8 cellular contexts compared by ENCODE assay signal in the genomic region with DNA sequence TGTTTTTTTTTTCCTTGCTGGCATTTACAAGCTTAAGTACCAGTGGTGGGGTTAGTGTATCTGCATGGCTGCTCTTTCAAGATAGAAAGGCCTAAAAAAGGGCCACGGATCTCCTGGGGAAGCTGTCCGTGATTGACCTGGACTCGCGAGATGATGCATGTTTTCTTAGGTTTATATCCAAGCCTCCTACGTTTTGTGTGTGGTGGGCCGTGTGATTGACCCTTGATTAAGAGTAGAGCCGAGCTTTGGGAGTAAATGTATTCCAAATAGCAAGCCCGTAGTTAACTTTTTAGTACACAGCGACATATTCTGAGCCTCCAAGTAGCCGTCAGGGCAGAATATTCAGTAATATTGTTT. TPM values are rescaled to one million over a fixed set of nuclear protein-coding genes. Genes with fewer than 3 reads are reported as not detected.
A peak's percentile ranks its signal among the peaks of the same experiment; 100 is the strongest.
DNase-seq lines count a peak whose midpoint lies in the region; TF ChIP-seq lines count a peak whose summit lies in the region.
"Not testable (repeated sequence)": the region's sequence is repeated elsewhere in the genome, so short reads cannot be mapped to it uniquely, and the experiment has no call there.

No MANE protein-coding gene starts in this region.

- dilution Hi-C loops in mammary epithelial cell (cut with HindIII; ENCODE audit: low sequenced_read_pairs): not testable (repeated sequence)

- not testable (repeated sequence) for H3K4me1 ChIP-seq in HAP-1; HUES64 (ENCODE audit: insufficient read depth, low read length); mammary epithelial cell (ENCODE audit: insufficient read depth, low read length); hepatocyte (ENCODE audit: insufficient read depth); thyroid gland

- BruUV-seq in mammary epithelial cell (replicated peaks; lab: Mats Ljungman, UMichigan): TSS peak; percentile 59

- H3K79me2 ChIP-seq in mammary epithelial cell (ENCODE audit: insufficient read depth, low read length) (peaks cover 74% of the 10 kb centered on the region), hepatocyte (peaks cover 64% of the 10 kb centered on the region)

- not testable (repeated sequence) for H3K27me3 ChIP-seq in HAP-1 (ENCODE audit: low read depth); HUES64 (ENCODE audit: insufficient read depth, low read length); mammary epithelial cell (ENCODE audit: insufficient read depth, low read length); hepatocyte; thyroid gland

- not testable (repeated sequence) for TF ChIP-seq POLR2A in thyroid gland (IDR thresholded peaks at IDR 0.05)

- H3K4me3 Mint-ChIP-seq in T-helper 2 cell treated with Interferon-gamma antibody and Interleukin-4, amounts not matched to agents 5 μg/mL and 100 μg/mL, for 36 hours: peak overlapping the region; percentile 96
- peak overlapping the region; percentile 100 for H3K4me3 Mint-ChIP-seq in nephron progenitor cell

- H3K9me2 ChIP-seq in hepatocyte (replicated peaks; ENCODE audit: insufficient read depth): not testable (repeated sequence)

- peak overlapping the region; percentile 82 for H3K27ac ChIP-seq in HUES64 (ENCODE audit: low read depth, low read length)
- peak overlapping the region; percentile 82 for H3K27ac ChIP-seq in mammary epithelial cell (ENCODE audit: insufficient read depth, low read depth, low read length)
- H3K27ac ChIP-seq in hepatocyte: peak overlapping the region; percentile 65
- H3K27ac ChIP-seq in thyroid gland: peak overlapping the region in 2 of 3 donors; percentile 47 to 49

- not testable (repeated sequence) for H4K20me1 ChIP-seq in mammary epithelial cell (ENCODE audit: insufficient read depth, low read length); hepatocyte (ENCODE audit: insufficient read depth, poor library complexity, severe bottlenecking)

- H3K9me3 ChIP-seq in HAP-1; HUES64 (ENCODE audit: insufficient read depth, low read depth, low read length); mammary epithelial cell (replicated peaks; ENCODE audit: insufficient read depth, low read length); hepatocyte (ENCODE audit: low read depth); thyroid gland: not testable (repeated sequence)

- H3K9ac ChIP-seq in HUES64 (ENCODE audit: low read depth, low read length): peak overlapping the region; percentile 94
- peak overlapping the region; percentile 93 for H3K9ac ChIP-seq in mammary epithelial cell (ENCODE audit: insufficient read depth, low read length)

- H2AFZ ChIP-seq in mammary epithelial cell (ENCODE audit: low read depth, low read length): peak overlapping the region; percentile 88
- H2AFZ ChIP-seq in hepatocyte: not testable (repeated sequence)

- not testable (repeated sequence) for H3K9me3 Mint-ChIP-seq in T-helper 2 cell treated with Interferon-gamma antibody and Interleukin-4, amounts not matched to agents 5 μg/mL and 100 μg/mL, for 36 hours; nephron progenitor cell

- H3K4me2 ChIP-seq in mammary epithelial cell (ENCODE audit: insufficient read depth, low read depth, low read length): peak overlapping the region; percentile 84
- peak overlapping the region; percentile 78 for H3K4me2 ChIP-seq in hepatocyte

- peak overlapping the region; percentile 96 for H3K27ac Mint-ChIP-seq in T-helper 2 cell treated with Interferon-gamma antibody and Interleukin-4, amounts not matched to agents 5 μg/mL and 100 μg/mL, for 36 hours
- peak overlapping the region; percentile 100 for H3K27ac Mint-ChIP-seq in nephron progenitor cell

- H3K36me3 ChIP-seq in HAP-1 (replicated peaks); mammary epithelial cell (ENCODE audit: insufficient read depth, low read length); hepatocyte (replicated peaks; ENCODE audit: insufficient read depth, low read depth); thyroid gland: not testable (repeated sequence)
- H3K36me3 ChIP-seq in HUES64 (ENCODE audit: insufficient read depth, low read length): peaks cover 15% of the 10 kb centered on the region

- intact Hi-C loops in mammary epithelial cell (cut with micrococcal nuclease): not testable (repeated sequence)
- intact Hi-C loops in thyroid gland (cut with DNase I): loop anchor here (5.0 kb wide), 1 partner anchor 55 kb away; no protein-coding TSS in a partner anchor

- H3K36me3 Mint-ChIP-seq in T-helper 2 cell treated with Interferon-gamma antibody and Interleukin-4, amounts not matched to agents 5 μg/mL and 100 μg/mL, for 36 hours (ENCODE audit: low read depth): peaks cover 18% of the 10 kb centered on the region
- peaks cover 23% of the 10 kb centered on the region for H3K36me3 Mint-ChIP-seq in nephron progenitor cell (ENCODE audit: low read depth)

- CTCF ChIA-PET in mammary epithelial cell (lab: Charles Lee; ENCODE audit: low non-redundant PET): not testable (repeated sequence)

- 0% methylated on average over 8 of the region's 10 CpGs for WGBS in HUES64
- WGBS in mammary epithelial cell (ENCODE audit: low coverage, missing lambda C conversion rate): 4% methylated on average over 9 of the region's 10 CpGs
- WGBS in hepatocyte (ENCODE audit: low lambda C conversion rate, missing lambda C conversion rate): 0% methylated on average over 10 of the region's 10 CpGs
- 0 to 1% methylated on average over 10 of the region's 10 CpGs for WGBS in thyroid gland, 2 donors

- DNase-seq in ELR (ENCODE audit: low read depth) (peak; percentile 17), mammary epithelial cell (peak; percentile 5)
- not testable (repeated sequence) for DNase-seq in HAP-1 (ENCODE audit: low spot score in 2 of 2); T-helper 2 cell treated with Interferon-gamma antibody and Interleukin-4, amounts not matched to agents 5 μg/mL and 100 μg/mL, for 36 hours (ENCODE audit: low spot score); hepatocyte (ENCODE audit: low spot score); nephron progenitor cell; thyroid gland

- not testable (repeated sequence) for TF ChIP-seq CTCF in mammary epithelial cell (conservative IDR thresholded peaks at IDR 0.05 in 1 of 2, IDR thresholded peaks at IDR 0.05 in 1 of 2; ENCODE audit: extremely low read depth in 1 of 2, insufficient read depth in 1 of 2, low read depth in 1 of 2, low read length in 2 of 2); hepatocyte (IDR thresholded peaks at IDR 0.05; ENCODE audit: poor library complexity); nephron progenitor cell (IDR thresholded peaks at IDR 0.05); thyroid gland (IDR thresholded peaks at IDR 0.05)

- H3K4me3 ChIP-seq in HAP-1 (peak overlapping the region; percentile 81), HUES64 (ENCODE audit: low read length) (peak overlapping the region; percentile 96), mammary epithelial cell (replicated peaks in 1 of 3; ENCODE audit: insufficient read depth in 1 of 3, low read depth in 2 of 3, low read length in 3 of 3) (peak overlapping the region; percentile 74 to 91 (median 76)), hepatocyte (peak overlapping the region; percentile 87), thyroid gland (replicated peaks in 1 of 3) (peak overlapping the region; percentile 66 to 83 (median 69))

- not testable (repeated sequence) for H3K27me3 Mint-ChIP-seq in T-helper 2 cell treated with Interferon-gamma antibody and Interleukin-4, amounts not matched to agents 5 μg/mL and 100 μg/mL, for 36 hours (ENCODE audit: low read depth); nephron progenitor cell (ENCODE audit: low read depth, poor library complexity)

- in situ Hi-C loops in HAP-1 (cut with MboI; ENCODE audit: low sequenced_read_pairs); mammary epithelial cell (cut with MboI; ENCODE audit: low sequenced_read_pairs in 2 of 2): not testable (repeated sequence)

- peaks cover 17% of the 10 kb centered on the region for H3K4me1 Mint-ChIP-seq in T-helper 2 cell treated with Interferon-gamma antibody and Interleukin-4, amounts not matched to agents 5 μg/mL and 100 μg/mL, for 36 hours (ENCODE audit: low read depth)
- H3K4me1 Mint-ChIP-seq in nephron progenitor cell: peaks cover 41% of the 10 kb centered on the region

RNA-seq across cellular contexts. Expression of a gene that starts 0.5 kb away (rescaled TPM):
- 108 TPM for polyA plus RNA-seq in HUES64 (2013, experiment 1 of 2)
- 103 TPM for polyA plus RNA-seq in HUES64 (2013, experiment 2 of 2)
- 10 to 100 TPM; 51.8 to 84.4 TPM for total RNA-seq in mammary epithelial cell
- 99.6 TPM for polyA plus RNA-seq in mammary epithelial cell
- 126 TPM for polyA minus RNA-seq in mammary epithelial cell
- total RNA-seq in hepatocyte: 76.4 and 80.7 TPM in 2 replicates
- 122 and 144 TPM in 2 replicates for polyA plus RNA-seq in hepatocyte
- 10 to 100 TPM; 68.7 to 85.6 (median 72.1) TPM for total RNA-seq in thyroid gland

RNA-seq across cellular contexts. Expression of a gene that starts 57.6 kb away (rescaled TPM):
- polyA plus RNA-seq in HUES64 (2013, experiment 1 of 2): 58.9 TPM
- 63.2 TPM for polyA plus RNA-seq in HUES64 (2013, experiment 2 of 2)
- total RNA-seq in mammary epithelial cell (100 to 1,000 TPM in 1 of 2 donors, 10 to 100 TPM in 1; 94.2 to 171 TPM), hepatocyte (171 and 174 TPM in 2 replicates), thyroid gland (100 to 1,000 TPM; 140 to 189 (median 160) TPM)
- polyA plus RNA-seq in mammary epithelial cell (87.3 TPM), hepatocyte (66.9 and 81.8 TPM in 2 replicates)
- polyA minus RNA-seq in mammary epithelial cell: 143 TPM
